In genomic region chr2:156437876-156438410, GRCh38 we compare ENCODE assay signal across 10 cellular contexts. TPM values are rescaled to one million over a fixed set of nuclear protein-coding genes. Genes with fewer than 3 reads are reported as not detected.
DNase-seq lines count a peak whose midpoint lies in the region; ATAC-seq and TF ChIP-seq lines count a peak whose summit lies in the region.
"Had no signal": no experiment of that assay in that cellular context is flagged by ENCODE, and none has a peak within 500 bp of the region (broad histone marks: within the 10 kb centered on the region; RNA-seq: fewer than 3 reads in every experiment).

No MANE protein-coding gene starts in this region.

- ATAC-seq in GM18520 (IDR thresholded peaks at IDR 0.05; ENCODE audit: unreplicated experiment) (no peak), HG02623 (IDR thresholded peaks at IDR 0.05; ENCODE audit: unreplicated experiment) (no peak), GM19397 (IDR thresholded peaks at IDR 0.05; ENCODE audit: unreplicated experiment) (no peak), HG03175 (IDR thresholded peaks at IDR 0.05; ENCODE audit: unreplicated experiment) (no peak)

- POLR2A ChIA-PET in CD4-positive, alpha-beta memory T cell (lab: Charles Lee; ENCODE audit: partially characterized antibody) = interaction anchor here (1.0 to 4.5 kb wide), 7 partner anchors 14 to 104 kb away, joined by 3 to 32 read pairs (median 15); no protein-coding TSS in a partner anchor

- peaks cover 0 to 1% (median 0%) of the 10 kb centered on the region in 8 donors for H3K9me3 Mint-ChIP-seq in CD4-positive, alpha-beta memory T cell
- no peaks in the 10 kb centered on the region for H3K9me3 Mint-ChIP-seq in neural crest cell

- intact Hi-C loops in CD4-positive, alpha-beta memory T cell (cut with micrococcal nuclease) = no loop called here

- no peaks in the 10 kb centered on the region for H3K79me2 ChIP-seq in MM.1S (ENCODE audit: low read length)

- no peak overlapping the region for H3K27ac ChIP-seq in CD4-positive, alpha-beta memory T cell (ENCODE audit: low read depth, low read length)
- no peak overlapping the region for H3K27ac ChIP-seq in MM.1S (ENCODE audit: low read length)
- peak overlapping the region in 1 of 2 donors; percentile 100 for H3K27ac ChIP-seq in coronary artery
- H3K27ac ChIP-seq: brain microvascular endothelial cell had no signal

- H4K20me1 ChIP-seq in MM.1S (ENCODE audit: insufficient read depth, low read length) = no peaks in the 10 kb centered on the region

- peaks cover 22 to 46% (median 32%) of the 10 kb centered on the region in 4 donors for H3K4me1 Mint-ChIP-seq in CD4-positive, alpha-beta memory T cell
- H3K4me1 Mint-ChIP-seq in neural crest cell = peaks cover 32% of the 10 kb centered on the region

- H2AFZ ChIP-seq in MM.1S (ENCODE audit: low read length) = no peak overlapping the region

- CTCF ChIA-PET in CD4-positive, alpha-beta memory T cell (lab: Charles Lee; ENCODE audit: partially characterized antibody) = interaction anchor here (0.8 to 2.4 kb wide), 4 partner anchors 13 to 123 kb away, joined by 3 to 18 read pairs (median 4); no protein-coding TSS in a partner anchor

- no peaks in the 10 kb centered on the region for H3K36me3 ChIP-seq in CD4-positive, alpha-beta memory T cell (ENCODE audit: insufficient read depth, low read length)
- no peaks in the 10 kb centered on the region for H3K36me3 ChIP-seq in MM.1S (replicated peaks; ENCODE audit: insufficient read depth, low read length)
- H3K36me3 ChIP-seq: brain microvascular endothelial cell had no signal

- no peaks in the 10 kb centered on the region for H3K27me3 Mint-ChIP-seq in CD4-positive, alpha-beta memory T cell
- H3K27me3 Mint-ChIP-seq in neural crest cell (ENCODE audit: low read depth) = no peaks in the 10 kb centered on the region

- H3K27me3 ChIP-seq in CD4-positive, alpha-beta memory T cell (ENCODE audit: insufficient read depth, low read length) = no peaks in the 10 kb centered on the region
- H3K27me3 ChIP-seq in MM.1S (replicated peaks; ENCODE audit: insufficient read depth, low read length) = no peaks in the 10 kb centered on the region
- H3K27me3 ChIP-seq: brain microvascular endothelial cell had no signal

- peak overlapping the region in 5 of 7 donors; percentile 13 to 93 (median 69) for H3K27ac Mint-ChIP-seq in CD4-positive, alpha-beta memory T cell
- H3K27ac Mint-ChIP-seq in neural crest cell (ENCODE audit: unreplicated experiment) = no peak overlapping the region

- peak overlapping the region; percentile 53; the same call in 1 of the 2 replicates for H3K4me2 ChIP-seq in MM.1S (ENCODE audit: low read depth, low read length)

- H3F3A ChIP-seq in MM.1S (ENCODE audit: insufficient read depth, low read length) = peaks cover 9% of the 10 kb centered on the region; the same call in 1 of the 2 replicates

- no peaks in the 10 kb centered on the region for H3K9me3 ChIP-seq in CD4-positive, alpha-beta memory T cell (ENCODE audit: control insufficient read depth in 1 of 2, low read length in 2 of 2)
- no peaks in the 10 kb centered on the region for H3K9me3 ChIP-seq in MM.1S (replicated peaks; ENCODE audit: insufficient read depth, low read length)

- TF ChIP-seq CTCF in MM.1S (IDR thresholded peaks at IDR 0.05; ENCODE audit: low read length) (no peak), coronary artery (IDR thresholded peaks at IDR 0.05) (no peak), neural crest cell (conservative IDR thresholded peaks at IDR 0.05) (no peak)

- peaks cover 22% of the 10 kb centered on the region for H3K4me1 ChIP-seq in CD4-positive, alpha-beta memory T cell (ENCODE audit: insufficient read depth, low read length)
- no peaks in the 10 kb centered on the region for H3K4me1 ChIP-seq in MM.1S (ENCODE audit: low read length)

- no peak for DNase-seq in CD4-positive, alpha-beta memory T cell
- no peak for DNase-seq in MM.1S
- no peak for DNase-seq in coronary artery (ENCODE audit: low spot score)
- no peak for DNase-seq in neural crest cell (ENCODE audit: low read depth, low spot score)
- DNase-seq: brain microvascular endothelial cell, NCI-H345 had no signal

- no peaks in the 10 kb centered on the region for H3K9me2 ChIP-seq in MM.1S (replicated peaks; ENCODE audit: insufficient read depth, low read length)

- H3K4me3 Mint-ChIP-seq in CD4-positive, alpha-beta memory T cell = peak overlapping the region; percentile 52 to 99 (median 98)
- peak overlapping the region; percentile 93 for H3K4me3 Mint-ChIP-seq in neural crest cell

- H3K9ac ChIP-seq in MM.1S (ENCODE audit: low read length) = no peak overlapping the region

- peaks cover 4% of the 10 kb centered on the region in 2 donors for H3K36me3 Mint-ChIP-seq in CD4-positive, alpha-beta memory T cell
- H3K36me3 Mint-ChIP-seq in neural crest cell (ENCODE audit: low read depth) = peaks cover 13% of the 10 kb centered on the region

- H3K4me3 ChIP-seq in CD4-positive, alpha-beta memory T cell (ENCODE audit: low read length in 2 of 2) = no peak overlapping the region
- no peak overlapping the region for H3K4me3 ChIP-seq in MM.1S (ENCODE audit: low read length)
- H3K4me3 ChIP-seq in coronary artery = peak overlapping the region; percentile 97

RNA-seq across cellular contexts. Expression of gene GPD2, which starts 1.8 kb away (rescaled TPM):
- total RNA-seq in CD4-positive, alpha-beta memory T cell = 10 to 100 TPM; 12.2 to 13.1 TPM
- polyA plus RNA-seq in CD4-positive, alpha-beta memory T cell = 1 to 10 TPM; 3.5 to 7.8 TPM
- total RNA-seq in neural crest cell = 54.4 and 55.9 TPM in 2 replicates
